25 cellular contexts compared by ENCODE assay signal in genomic region chr2:135096665-135097446, GRCh38. TPM values are rescaled to one million over a fixed set of nuclear protein-coding genes. Genes with fewer than 3 reads are reported as not detected.
"Had no signal": no experiment of that assay in that cellular context is flagged by ENCODE, and none has a peak within 500 bp of the region (broad histone marks: within the 10 kb centered on the region; RNA-seq: fewer than 3 reads in every experiment).

No MANE protein-coding gene starts in this region.

- H3K27me3 ChIP-seq: body of pancreas, thyroid gland, uterus had no signal

- H3K9ac ChIP-seq: parathyroid adenoma had no signal

- H3K4me3 ChIP-seq: body of pancreas, coronary artery, lung, thyroid gland, uterus had no signal

- H3K36me3 ChIP-seq: uterus had no signal

- ATAC-seq: activated CD8-positive, alpha-beta T cell treated with anti-CD3 and anti-CD28 coated beads for 36 hours; activated T-helper 17 cell treated with anti-CD3 and anti-CD28 coated beads, Interleukin-2, amount 50 U/mL, for 72 hours; body of pancreas; left lobe of liver; sciatic nerve had no signal

- H2AFZ ChIP-seq: parathyroid adenoma had no signal

- H3K4me1 ChIP-seq: parathyroid adenoma, thyroid gland, uterus had no signal

- H3K9me3 ChIP-seq: body of pancreas, thyroid gland, uterus had no signal

- DNase-seq: activated CD4-positive, alpha-beta T cell treated with anti-CD3 and anti-CD28 coated beads, Interleukin-2, amount 10 ng/mL, durations not matched to agents 24 days and 14 days; activated CD8-positive, alpha-beta T cell treated with anti-CD3 and anti-CD28 coated beads for 36 hours; activated naive CD4-positive, alpha-beta T cell; activated naive CD8-positive, alpha-beta T cell treated with anti-CD3 and anti-CD28 coated beads for 36 hours; activated T-cell treated with anti-CD3 and anti-CD28 coated beads, Interleukin-2, amount 50 U/mL, for 1 hour; amygdala; body of pancreas; central memory CD4-positive, alpha-beta T cell; hippocampal formation; kidney; stimulated activated CD8-positive, alpha-beta memory T cell treated with anti-CD3 and anti-CD28 coated beads, Interleukin-4, amount 100 ng/mL, for 48 hours; stimulated activated naive CD4-positive, alpha-beta T cell; T1000; thyroid gland; uterus had no signal

- H3K27ac ChIP-seq: body of pancreas, coronary artery, parathyroid adenoma, thyroid gland, uterus had no signal

- H3K79me2 ChIP-seq: parathyroid adenoma had no signal

RNA-seq across cellular contexts. Expression of gene MAP3K19, which starts 49.6 kb away (rescaled TPM):
- total RNA-seq: activated CD4-positive, alpha-beta T cell treated with anti-CD3 and anti-CD28 coated beads, Interleukin-2, amount 10 ng/mL, durations not matched to agents 24 days and 14 days; activated CD8-positive, alpha-beta T cell treated with anti-CD3 and anti-CD28 coated beads for 36 hours; activated naive CD8-positive, alpha-beta T cell treated with anti-CD3 and anti-CD28 coated beads for 36 hours; body of pancreas; kidney; left lobe of liver; mesothelial cell of epicardium; subcutaneous adipose tissue; T-helper 1 cell treated with Interleukin-12 subunit alpha and Interleukin-12 subunit beta and Interleukin-4 antibody, amounts not matched to agents 30 ng/mL and 1 ng/mL, for 36 hours had no signal
- polyA plus RNA-seq: esophagus had no signal
